ENCODE assay signal across 30 cellular contexts in genomic region chr14:58469309-58469708, GRCh38.
"Had no signal": no experiment of that assay in that cellular context is flagged by ENCODE, and none has a peak within 500 bp of the region (broad histone marks: within the 10 kb centered on the region; RNA-seq: fewer than 3 reads in every experiment).

No MANE protein-coding gene starts in this region.

- H3K27me3 Mint-ChIP-seq: naive thymus-derived CD4-positive, alpha-beta T cell; progenitor cell of endocrine pancreas; stimulated activated naive B cell treated with anti-CD40 and anti-IgM and Interleukin-4, amounts not matched to agents 10 μg/mL and 1 μg/mL and 100 μg/mL, for 72 hours; stimulated activated naive CD8-positive, alpha-beta T cell treated with anti-CD3 and anti-CD28 coated beads, Interleukin-15, Interleukin-2, amounts not matched to agents 100 ng/mL and 50 ng/mL, for 24 hours had no signal

- H3K9me3 Mint-ChIP-seq: naive thymus-derived CD4-positive, alpha-beta T cell; natural killer cell; nephron; neural crest cell; stimulated activated effector memory CD8-positive, alpha-beta T cell treated with anti-CD3 and anti-CD28 coated beads, Interleukin-12 subunit alpha, Interleukin-12 subunit beta, amount 100 ng/mL, for 72 hours; stimulated activated naive B cell treated with anti-CD40 and anti-IgM and Interleukin-4, amounts not matched to agents 10 μg/mL and 1 μg/mL and 100 μg/mL, for 72 hours; stimulated activated naive CD8-positive, alpha-beta T cell treated with anti-CD3 and anti-CD28 coated beads, Interleukin-15, Interleukin-2, amounts not matched to agents 100 ng/mL and 50 ng/mL, for 24 hours had no signal

- DNase-seq: naive thymus-derived CD4-positive, alpha-beta T cell; natural killer cell; nucleus accumbens; ovary; posterior cingulate gyrus; psoas muscle; right cardiac atrium; right lobe of liver; sigmoid colon; small intestine; stimulated activated CD4-positive, alpha-beta T cell treated with anti-CD3 and anti-CD28 coated beads, Interleukin-15, amount 100 ng/mL, for 24 hours; stimulated activated CD4-positive, alpha-beta T cell treated with anti-CD3 and anti-CD28 coated beads, Interleukin-2, amount 100 ng/mL, for 24 hours; stimulated activated CD4-positive, alpha-beta T cell treated with anti-CD3 and anti-CD28 coated beads, Interleukin-2, amount 100 ng/mL, for 48 hours; stimulated activated CD4-positive, alpha-beta T cell treated with anti-CD3 and anti-CD28 coated beads, Interleukin-4, amount 100 ng/mL, for 24 hours; stimulated activated naive B cell treated with anti-CD40 and anti-IgM and Interleukin-4, amounts not matched to agents 10 μg/mL and 1 μg/mL and 100 μg/mL, for 72 hours; stimulated activated naive CD4-positive, alpha-beta T cell treated with Interleukin-2 at 50 U/mL for 16 hours; stomach; thyroid gland; trophoblast cell; upper lobe of left lung; uterus had no signal

- H3K36me3 Mint-ChIP-seq: natural killer cell had no signal

- ATAC-seq: naive thymus-derived CD4-positive, alpha-beta T cell; natural killer cell; psoas muscle; right cardiac atrium; stimulated activated effector memory CD8-positive, alpha-beta T cell treated with anti-CD3 and anti-CD28 coated beads, Interleukin-12 subunit alpha, Interleukin-12 subunit beta, amount 100 ng/mL, for 72 hours; stimulated activated naive B cell treated with anti-CD40 and anti-IgM and Interleukin-4, amounts not matched to agents 10 μg/mL and 1 μg/mL and 100 μg/mL, for 72 hours had no signal

- H3K36me3 ChIP-seq: ovary, uterus had no signal

- H3K4me3 ChIP-seq: ovary, psoas muscle, right lobe of liver, sigmoid colon, stomach, thoracic aorta, thyroid gland, tibial nerve, upper lobe of left lung, uterus had no signal

- H3K4me3 Mint-ChIP-seq: naive thymus-derived CD4-positive, alpha-beta T cell; natural killer cell; nephron; neural crest cell; stimulated activated effector memory CD8-positive, alpha-beta T cell treated with anti-CD3 and anti-CD28 coated beads, Interleukin-12 subunit alpha, Interleukin-12 subunit beta, amount 100 ng/mL, for 72 hours; stimulated activated naive B cell treated with anti-CD40 and anti-IgM and Interleukin-4, amounts not matched to agents 10 μg/mL and 1 μg/mL and 100 μg/mL, for 72 hours; stimulated activated naive CD8-positive, alpha-beta T cell treated with anti-CD3 and anti-CD28 coated beads, Interleukin-15, Interleukin-2, amounts not matched to agents 100 ng/mL and 50 ng/mL, for 24 hours had no signal

- H3K27me3 ChIP-seq: neutrophil, right lobe of liver, sigmoid colon, stomach, thyroid gland, tibial nerve, upper lobe of left lung, uterus had no signal

- H3K27ac Mint-ChIP-seq: naive thymus-derived CD4-positive, alpha-beta T cell; natural killer cell; nephron; progenitor cell of endocrine pancreas; stimulated activated effector memory CD8-positive, alpha-beta T cell treated with anti-CD3 and anti-CD28 coated beads, Interleukin-12 subunit alpha, Interleukin-12 subunit beta, amount 100 ng/mL, for 72 hours; stimulated activated naive B cell treated with anti-CD40 and anti-IgM and Interleukin-4, amounts not matched to agents 10 μg/mL and 1 μg/mL and 100 μg/mL, for 72 hours; stimulated activated naive CD8-positive, alpha-beta T cell treated with anti-CD3 and anti-CD28 coated beads, Interleukin-15, Interleukin-2, amounts not matched to agents 100 ng/mL and 50 ng/mL, for 24 hours had no signal

- H3K4me1 Mint-ChIP-seq: natural killer cell; nephron; neural crest cell; stimulated activated effector memory CD8-positive, alpha-beta T cell treated with anti-CD3 and anti-CD28 coated beads, Interleukin-12 subunit alpha, Interleukin-12 subunit beta, amount 100 ng/mL, for 72 hours; stimulated activated naive B cell treated with anti-CD40 and anti-IgM and Interleukin-4, amounts not matched to agents 10 μg/mL and 1 μg/mL and 100 μg/mL, for 72 hours had no signal

- H3K27ac ChIP-seq: neutrophil, ovary, parathyroid adenoma, psoas muscle, right lobe of liver, sigmoid colon, stomach, thoracic aorta, thyroid gland, tibial nerve, upper lobe of left lung, uterus had no signal

- H3K9me3 ChIP-seq: neutrophil, ovary, psoas muscle, right lobe of liver, sigmoid colon, stomach, thoracic aorta, thyroid gland, tibial nerve, upper lobe of left lung, uterus had no signal

- H3K4me1 ChIP-seq: parathyroid adenoma, psoas muscle, right lobe of liver, sigmoid colon, stomach, thyroid gland, tibial nerve, upper lobe of left lung, uterus had no signal
